1 cellular context compared by ENCODE assay signal in genomic region chr3:180280601-180281000, GRCh38.
TF ChIP-seq lines count a peak whose summit lies in the region.

No MANE protein-coding gene starts in this region.

TF ChIP-seq in WTC11, 78 proteins besides CTCF, POLR2A, EP300 and RAD21:
- TF ChIP-seq E2F4 (CRISPR knock-in tag; IDR thresholded peaks at IDR 0.05; ENCODE audit: borderline replicate concordance, low read depth) (no peak), TCF7 (CRISPR knock-in tag; IDR thresholded peaks at IDR 0.05; ENCODE audit: low read depth) (no peak), ZBTB43 (CRISPR knock-in tag; IDR thresholded peaks at IDR 0.05) (no peak), RELA (CRISPR knock-in tag; IDR thresholded peaks at IDR 0.05; ENCODE audit: borderline replicate concordance) (no peak), PRRX2 (CRISPR knock-in tag; IDR thresholded peaks at IDR 0.05) (no peak), ELF4 (CRISPR knock-in tag; IDR thresholded peaks at IDR 0.05; ENCODE audit: low read depth) (no peak), ATF1 (CRISPR knock-in tag; IDR thresholded peaks at IDR 0.05) (no peak), ZNF396 (CRISPR knock-in tag; IDR thresholded peaks at IDR 0.05; ENCODE audit: borderline replicate concordance) (no peak), E2F5 (CRISPR knock-in tag; IDR thresholded peaks at IDR 0.05) (no peak), CREM (CRISPR knock-in tag; IDR thresholded peaks at IDR 0.05) (no peak)
TF ChIP-seq in WTC11: peak in this region for 0.
